Comparison of ENCODE assay signal across 1 cellular context in the genomic region with DNA sequence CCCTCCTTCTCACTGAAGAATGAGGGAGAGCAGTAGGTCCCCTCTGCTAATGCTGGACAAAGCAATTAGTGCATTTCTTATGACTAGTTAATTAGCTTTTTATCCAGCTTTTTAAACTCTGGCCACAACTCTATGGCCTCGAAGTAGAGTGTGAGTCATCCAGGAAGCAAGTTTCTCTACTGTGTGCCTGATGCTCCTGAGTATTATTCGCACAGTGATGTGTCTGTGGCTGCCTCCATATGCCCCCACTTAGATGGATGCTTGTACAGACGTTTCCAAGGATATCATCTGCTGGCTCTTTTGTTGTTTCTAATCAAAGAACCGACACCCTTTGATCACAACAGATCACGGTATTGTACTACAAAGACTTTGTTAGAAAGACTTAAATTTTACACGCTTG.
TF ChIP-seq lines count a peak whose summit lies in the region.

No MANE protein-coding gene starts in this region.

TF ChIP-seq in SK-N-SH, 30 proteins besides CTCF, POLR2A, EP300 and RAD21 (continued from another document):
- TF ChIP-seq RFX5 (IDR thresholded peaks at IDR 0.05; ENCODE audit: low read length) = no peak
- TF ChIP-seq GABPA (IDR thresholded peaks at IDR 0.05; ENCODE audit: low read depth) = no peak
